ENCODE assay signal across 8 cellular contexts in genomic region chr1:234893725-234894630, GRCh38.
DNase-seq lines count a peak whose midpoint lies in the region; ATAC-seq and TF ChIP-seq lines count a peak whose summit lies in the region.

No MANE protein-coding gene starts in this region.

- DNase-seq in left ventricle myocardium inferior (no peak), left cardiac atrium (no peak), SHP77 treated with DMSO at 0.1 percent for 48 hours (lab: John Stamatoyannopoulos, UW) (peak; percentile 92), fibroblast of mammary gland (ENCODE audit: low read depth) (peak; percentile 87), HuH-7 (ENCODE audit: low spot score) (no peak)
- peak; percentile 4 to 7 for DNase-seq in stimulated activated CD8-positive, alpha-beta memory T cell treated with anti-CD3 and anti-CD28 coated beads, Interleukin-15, amount 100 ng/mL, for 4 hours (ENCODE audit: low read depth in 2 of 2)
- DNase-seq in central memory CD4-positive, alpha-beta T cell: no peak

- H3K27me3 ChIP-seq in left ventricle myocardium inferior (ENCODE audit: low read depth): no peaks in the 10 kb centered on the region

- intact Hi-C loops in left ventricle myocardium inferior (cut with micrococcal nuclease): no loop called here
- intact Hi-C loops in left cardiac atrium (cut with DNase I): no loop called here

- no peak for TF ChIP-seq CTCF in left ventricle myocardium inferior (IDR thresholded peaks at IDR 0.05; ENCODE audit: borderline replicate concordance)
- no peak for TF ChIP-seq CTCF in fibroblast of mammary gland (conservative IDR thresholded peaks at IDR 0.05; ENCODE audit: control insufficient read depth, insufficient read depth, low read depth, low read length)

- no peak for ATAC-seq in left cardiac atrium
- no peak for ATAC-seq in HG03520 (IDR thresholded peaks at IDR 0.05; ENCODE audit: unreplicated experiment)

- H3K36me3 ChIP-seq in left ventricle myocardium inferior: no peaks in the 10 kb centered on the region

- peak overlapping the region; percentile 67 for H3K27ac ChIP-seq in left ventricle myocardium inferior (replicated peaks)

- H3K9me3 ChIP-seq in left ventricle myocardium inferior (replicated peaks): no peaks in the 10 kb centered on the region

- peaks cover 53% of the 10 kb centered on the region for H3K4me1 ChIP-seq in left ventricle myocardium inferior

- no peak overlapping the region for H3K4me3 ChIP-seq in left ventricle myocardium inferior
- H3K4me3 ChIP-seq in fibroblast of mammary gland (ENCODE audit: control insufficient read depth, low read depth, low read length): no peak overlapping the region

Comparison
In these comparisons a context has a peak if more than half of its experiments do, and no peak if none do; other contexts are left out.
1. DNase-seq: peak in SHP77 treated with DMSO at 0.1 percent for 48 hours (single experiment), fibroblast of mammary gland (single experiment) and stimulated activated CD8-positive, alpha-beta memory T cell treated with anti-CD3 and anti-CD28 coated beads, Interleukin-15, amount 100 ng/mL, for 4 hours (2 of 2); none in left ventricle myocardium inferior (single experiment), left cardiac atrium (single experiment), HuH-7 (single experiment) and central memory CD4-positive, alpha-beta T cell (single experiment).